29 cellular contexts compared by ENCODE assay signal in genomic region chr4:12911723-12912324, GRCh38.
"Had no signal": no experiment of that assay in that cellular context is flagged by ENCODE, and none has a peak within 500 bp of the region (broad histone marks: within the 10 kb centered on the region; RNA-seq: fewer than 3 reads in every experiment).

No MANE protein-coding gene starts in this region.

- ATAC-seq: activated CD4-positive, alpha-beta T cell treated with anti-CD3 and anti-CD28 coated beads for 36 hours; activated naive CD4-positive, alpha-beta T cell treated with anti-CD3 and anti-CD28 coated beads, Interleukin-2, amount 50 U/mL, for 72 hours; activated T-cell treated with anti-CD3 and anti-CD28 coated beads, Interleukin-2, amount 50 U/mL, for 72 hours; effector memory CD8-positive, alpha-beta T cell; foreskin keratinocyte; gastrocnemius medialis; T-cell had no signal

- H3K4me3 ChIP-seq: esophagus muscularis mucosa, gastrocnemius medialis had no signal

- H3K4me1 ChIP-seq: esophagus muscularis mucosa, foreskin keratinocyte, gastrocnemius medialis had no signal

- H3K27ac ChIP-seq: brain microvascular endothelial cell, esophagus muscularis mucosa, foreskin keratinocyte, gastrocnemius medialis had no signal

- H3K36me3 ChIP-seq: brain microvascular endothelial cell, esophagus muscularis mucosa, gastrocnemius medialis had no signal

- DNase-seq: activated CD4-positive, alpha-beta memory T cell treated with anti-CD3 and anti-CD28 coated beads, Interleukin-2, amount 10 ng/mL, durations not matched to agents 7 days and 5 days; activated CD4-positive, alpha-beta T cell treated with anti-CD3 and anti-CD28 coated beads for 36 hours; activated CD4-positive, alpha-beta T cell treated with anti-CD3 and anti-CD28 coated beads, Interleukin-2, amount 10 ng/mL, durations not matched to agents 7 days and 5 days; activated CD4-positive, alpha-beta T cell treated with anti-CD3 and anti-CD28 coated beads, Interleukin-2, amount 50 U/mL, for 4 hours; activated CD4-positive, CD25-positive, alpha-beta regulatory T cell; activated CD4-positive, CD25-positive, alpha-beta regulatory T cell treated with anti-CD3 and anti-CD28 coated beads, Interleukin-2, amount 50 U/mL, for 72 hours; activated CD8-positive, alpha-beta memory T cell treated with anti-CD3 and anti-CD28 coated beads, Interleukin-2, amount 50 U/mL, for 48 hours; activated gamma-delta T cell; activated naive CD4-positive, alpha-beta T cell; activated naive CD4-positive, alpha-beta T cell treated with anti-CD3 and anti-CD28 coated beads, Interleukin-2, amount 10 ng/mL, durations not matched to agents 7 days and 5 days; activated naive CD8-positive, alpha-beta T cell treated with anti-CD3 and anti-CD28 coated beads, Interleukin-2, amount 10 ng/mL, durations not matched to agents 7 days and 5 days; activated T-cell treated with anti-CD3 and anti-CD28 coated beads for 4 hours; activated T-cell treated with anti-CD3 and anti-CD28 coated beads, Interleukin-2, amount 50 U/mL, for 24 hours; activated T-cell treated with anti-CD3 and anti-CD28 coated beads, Interleukin-2, amount 50 U/mL, for 72 hours; brain microvascular endothelial cell; caudate nucleus; cortex of kidney; dermis blood vessel endothelial cell; effector CD4-positive, alpha-beta T cell; effector memory CD8-positive, alpha-beta T cell; erythroblast; foreskin keratinocyte; gastrocnemius medialis; glutamatergic neuron; SW 1271; T-cell; T1000 had no signal

- H3K27me3 ChIP-seq: brain microvascular endothelial cell, esophagus muscularis mucosa, foreskin keratinocyte, gastrocnemius medialis had no signal

- H3K9me3 ChIP-seq: gastrocnemius medialis had no signal
